Comparison of ENCODE assay signal across 9 cellular contexts in the genomic region with DNA sequence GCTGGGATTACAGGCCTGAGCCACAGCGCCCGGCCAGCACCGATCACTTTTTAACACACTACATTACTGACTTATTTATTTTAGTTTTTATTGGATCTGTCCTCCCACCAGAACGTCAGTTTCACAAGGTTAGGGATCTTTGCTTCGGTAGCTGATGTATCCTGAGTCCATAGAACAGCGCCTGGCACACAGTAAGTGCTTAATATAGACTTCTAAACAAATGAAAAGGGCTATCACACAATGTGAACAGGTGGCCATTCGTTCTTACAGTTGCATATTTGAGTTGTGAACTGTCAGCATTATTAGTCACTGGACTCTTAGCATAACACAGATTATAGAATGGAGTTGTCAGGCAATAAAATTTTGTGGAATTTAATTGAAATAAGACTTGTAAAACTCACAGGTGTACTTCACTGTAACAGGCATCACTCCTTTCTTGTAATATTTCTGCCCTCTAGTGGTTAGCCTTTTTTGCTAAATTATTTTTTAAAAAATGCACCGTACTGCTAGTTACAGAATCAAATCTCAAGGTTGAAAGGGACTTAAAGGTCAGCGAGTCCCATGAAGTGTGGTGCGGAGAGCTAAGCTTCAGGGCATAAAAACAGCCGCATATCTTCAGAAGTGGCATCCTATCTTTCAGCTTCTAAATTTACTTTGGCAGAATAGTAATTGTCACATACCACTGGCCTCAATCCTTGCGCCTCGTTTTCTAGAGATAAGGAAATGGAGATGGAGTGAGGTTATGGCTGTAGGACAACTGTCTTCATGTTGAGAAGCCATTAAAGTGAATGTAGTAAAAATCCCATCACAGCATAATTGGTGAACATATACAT. TPM values are rescaled to one million over a fixed set of nuclear protein-coding genes. Genes with fewer than 3 reads are reported as not detected.
DNase-seq lines count a peak whose midpoint lies in the region; ATAC-seq, FAIRE-seq and TF ChIP-seq lines count a peak whose summit lies in the region.
"Had no signal": no experiment of that assay in that cellular context is flagged by ENCODE, and none has a peak within 500 bp of the region (broad histone marks: within the 10 kb centered on the region; RNA-seq: fewer than 3 reads in every experiment).

No MANE protein-coding gene starts in this region.

- H3K4me3 Mint-ChIP-seq in endothelial cell (ENCODE audit: unreplicated experiment) = no peak overlapping the region
- H3K4me3 Mint-ChIP-seq: activated naive CD8-positive, alpha-beta T cell treated with anti-CD3 and anti-CD28 coated beads, Interleukin-2, amount 10 ng/mL, durations not matched to agents 7 days and 5 days had no signal

- TF ChIP-seq CTCF in 22Rv1 (IDR thresholded peaks at IDR 0.05) (peak; percentile 77), GM12874 (IDR thresholded peaks at IDR 0.05; ENCODE audit: insufficient read depth, low read depth, low read length) (peak; percentile 37), endothelial cell (IDR thresholded peaks at IDR 0.05; ENCODE audit: unreplicated experiment) (peak; percentile 67), pancreas (IDR thresholded peaks at IDR 0.05) (peak; percentile 16 to 47 (median 42))

- no peak overlapping the region for H3K4me3 ChIP-seq in pancreas

- WGBS in pancreas, 2 donors = 36 to 40% methylated on average over 13 of the region's 13 CpGs

- no peak overlapping the region for H3K27ac ChIP-seq in 22Rv1
- H3K27ac ChIP-seq in pancreas = no peak overlapping the region

- no peaks in the 10 kb centered on the region for H3K9me3 ChIP-seq in pancreas

- ATAC-seq in pancreas (no peak), HG02981 (IDR thresholded peaks at IDR 0.05; ENCODE audit: unreplicated experiment) (no peak), sciatic nerve (no peak)

- H3K36me3 Mint-ChIP-seq in endothelial cell (ENCODE audit: low read depth, unreplicated experiment) = peaks cover 3% of the 10 kb centered on the region
- H3K36me3 Mint-ChIP-seq: activated naive CD8-positive, alpha-beta T cell treated with anti-CD3 and anti-CD28 coated beads, Interleukin-2, amount 10 ng/mL, durations not matched to agents 7 days and 5 days had no signal

- FAIRE-seq in pancreas (lab: Jason Lieb, UNC) = no peak

- no peaks in the 10 kb centered on the region for H3K27me3 Mint-ChIP-seq in endothelial cell (ENCODE audit: unreplicated experiment)

- no peaks in the 10 kb centered on the region for H3K27me3 ChIP-seq in pancreas

- H3K36me3 ChIP-seq in pancreas = no peaks in the 10 kb centered on the region

- peaks cover 0 to 14% (median 6%) of the 10 kb centered on the region in 3 donors for H3K4me1 ChIP-seq in pancreas

- peaks cover 21% of the 10 kb centered on the region for H3K4me1 Mint-ChIP-seq in endothelial cell (ENCODE audit: unreplicated experiment)

- H3K27ac Mint-ChIP-seq in endothelial cell (ENCODE audit: unreplicated experiment) = no peak overlapping the region
- H3K27ac Mint-ChIP-seq: activated naive CD8-positive, alpha-beta T cell treated with anti-CD3 and anti-CD28 coated beads, Interleukin-2, amount 10 ng/mL, durations not matched to agents 7 days and 5 days had no signal

- no peaks in the 10 kb centered on the region for H3K9me3 Mint-ChIP-seq in endothelial cell (ENCODE audit: unreplicated experiment)
- H3K9me3 Mint-ChIP-seq: activated naive CD8-positive, alpha-beta T cell treated with anti-CD3 and anti-CD28 coated beads, Interleukin-2, amount 10 ng/mL, durations not matched to agents 7 days and 5 days had no signal

- intact Hi-C loops in pancreas (cut with DNase I) = loop anchor here in 2 of 3 donors (5.0 kb wide), 2 partner anchors 419 to 424 kb away; no protein-coding TSS in a partner anchor
- intact Hi-C loops in sciatic nerve (cut with DNase I) = no loop called here

- DNase-seq in NCI-H774 (lab: John Stamatoyannopoulos, UW) (peak; percentile 6), endothelial cell (ENCODE audit: low spot score) (no peak), pancreas (no peak), sciatic nerve (ENCODE audit: low spot score) (no peak), DMS153 treated with DMSO at 0.1 percent for 48 hours (lab: John Stamatoyannopoulos, UW; ENCODE audit: unreplicated experiment) (no peak)
- DNase-seq: activated naive CD8-positive, alpha-beta T cell treated with anti-CD3 and anti-CD28 coated beads, Interleukin-2, amount 10 ng/mL, durations not matched to agents 7 days and 5 days had no signal

RNA-seq across cellular contexts. Expression of gene TBC1D7, which starts 3.4 kb away (rescaled TPM):
- total RNA-seq in endothelial cell (ENCODE audit: unreplicated experiment) (40.4 TPM), pancreas (1 to 10 TPM; 3.3 to 8.4 (median 6.5) TPM), sciatic nerve (10.2 TPM)
- 1 to 10 TPM; 6.4 to 7.8 TPM for polyA plus RNA-seq in pancreas
